ENCODE assay signal across 1 cellular context in the genomic region with DNA sequence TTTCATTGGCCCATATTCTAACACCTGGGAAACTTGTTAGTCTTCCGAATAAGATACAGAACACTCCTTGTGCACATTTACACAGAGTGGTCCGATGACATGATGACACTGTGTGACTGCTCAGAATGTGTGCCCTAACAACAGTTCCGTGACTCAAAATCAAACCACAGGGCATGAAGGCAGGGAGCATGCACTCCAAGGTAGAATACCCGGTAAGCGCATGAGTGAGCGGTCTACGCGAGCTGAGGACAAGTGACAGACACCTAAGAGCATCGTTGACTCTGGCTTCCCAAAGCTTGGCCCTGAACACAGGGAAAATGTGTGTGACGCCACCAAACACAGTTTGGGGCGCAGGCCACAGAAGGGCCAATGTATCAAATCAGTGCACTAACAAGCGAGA.
TF ChIP-seq lines count a peak whose summit lies in the region.

No MANE protein-coding gene starts in this region.

TF ChIP-seq in IMR-90, 13 proteins besides CTCF, POLR2A, EP300 and RAD21:
- TF ChIP-seq NFE2L2 (IDR thresholded peaks at IDR 0.05; ENCODE audit: low read depth, low read length) (no peak), FOS (IDR thresholded peaks at IDR 0.05; ENCODE audit: low read depth, low read length) (no peak), SMC3 (IDR thresholded peaks at IDR 0.05; ENCODE audit: low read depth, low read length) (no peak), RCOR1 (IDR thresholded peaks at IDR 0.05; ENCODE audit: insufficient replicate concordance, low read length) (no peak), MXI1 (IDR thresholded peaks at IDR 0.05; ENCODE audit: borderline replicate concordance, low read depth, low read length) (no peak)
- TF ChIP-seq, protein P1, sequence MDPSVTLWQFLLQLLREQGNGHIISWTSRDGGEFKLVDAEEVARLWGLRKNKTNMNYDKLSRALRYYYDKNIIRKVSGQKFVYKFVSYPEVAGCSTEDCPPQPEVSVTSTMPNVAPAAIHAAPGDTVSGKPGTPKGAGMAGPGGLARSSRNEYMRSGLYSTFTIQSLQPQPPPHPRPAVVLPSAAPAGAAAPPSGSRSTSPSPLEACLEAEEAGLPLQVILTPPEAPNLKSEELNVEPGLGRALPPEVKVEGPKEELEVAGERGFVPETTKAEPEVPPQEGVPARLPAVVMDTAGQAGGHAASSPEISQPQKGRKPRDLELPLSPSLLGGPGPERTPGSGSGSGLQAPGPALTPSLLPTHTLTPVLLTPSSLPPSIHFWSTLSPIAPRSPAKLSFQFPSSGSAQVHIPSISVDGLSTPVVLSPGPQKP (IDR thresholded peaks at IDR 0.05; ENCODE audit: borderline replicate concordance, low read depth, low read length), result no peak
- TF ChIP-seq, protein P2, sequence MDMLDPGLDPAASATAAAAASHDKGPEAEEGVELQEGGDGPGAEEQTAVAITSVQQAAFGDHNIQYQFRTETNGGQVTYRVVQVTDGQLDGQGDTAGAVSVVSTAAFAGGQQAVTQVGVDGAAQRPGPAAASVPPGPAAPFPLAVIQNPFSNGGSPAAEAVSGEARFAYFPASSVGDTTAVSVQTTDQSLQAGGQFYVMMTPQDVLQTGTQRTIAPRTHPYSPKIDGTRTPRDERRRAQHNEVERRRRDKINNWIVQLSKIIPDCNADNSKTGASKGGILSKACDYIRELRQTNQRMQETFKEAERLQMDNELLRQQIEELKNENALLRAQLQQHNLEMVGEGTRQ (IDR thresholded peaks at IDR 0.05; ENCODE audit: low read depth, low read length), result no peak
